Comparison of ENCODE assay signal across 12 cellular contexts in genomic region chr7:96327429-96327828, GRCh38. TPM values are rescaled to one million over a fixed set of nuclear protein-coding genes. Genes with fewer than 3 reads are reported as not detected.
A peak's percentile ranks its signal among the peaks of the same experiment; 100 is the strongest.
DNase-seq lines count a peak whose midpoint lies in the region; ATAC-seq and TF ChIP-seq lines count a peak whose summit lies in the region.
"Had no signal": no experiment of that assay in that cellular context is flagged by ENCODE, and none has a peak within 500 bp of the region (broad histone marks: within the 10 kb centered on the region; RNA-seq: fewer than 3 reads in every experiment).

No MANE protein-coding gene starts in this region.

- TF ChIP-seq CTCF in nephron progenitor cell (IDR thresholded peaks at IDR 0.05) = no peak

- CTCF ChIA-PET in CD4-positive, alpha-beta memory T cell (lab: Charles Lee; ENCODE audit: partially characterized antibody) = no interaction called here

- H3K27ac Mint-ChIP-seq in CD4-positive, alpha-beta memory T cell = no peak overlapping the region
- H3K27ac Mint-ChIP-seq in nephron progenitor cell = no peak overlapping the region
- H3K27ac Mint-ChIP-seq: CD4-positive, CD25-positive, alpha-beta regulatory T cell had no signal

- intact Hi-C loops in CD4-positive, alpha-beta memory T cell (cut with micrococcal nuclease) = no loop called here

- DNase-seq in DMS79 treated with DMSO at 0.1 percent for 48 hours (lab: John Stamatoyannopoulos, UW) (peak; percentile 62), NCI-H2081 (lab: John Stamatoyannopoulos, UW) (peak; percentile 92 to 98), SHP77 (lab: John Stamatoyannopoulos, UW) (peak; percentile 63 to 69), mucosa of gallbladder (ENCODE audit: low spot score) (peak; percentile 77), nephron progenitor cell (no peak)
- no peak for DNase-seq in CD4-positive, alpha-beta memory T cell
- DNase-seq: CD4-positive, CD25-positive, alpha-beta regulatory T cell; WERI-Rb-1 had no signal

- POLR2A ChIA-PET in CD4-positive, alpha-beta memory T cell (lab: Charles Lee; ENCODE audit: partially characterized antibody) = no interaction called here

- H3K36me3 Mint-ChIP-seq in CD4-positive, alpha-beta memory T cell = no peaks in the 10 kb centered on the region
- no peaks in the 10 kb centered on the region for H3K36me3 Mint-ChIP-seq in nephron progenitor cell (ENCODE audit: low read depth)
- H3K36me3 Mint-ChIP-seq: CD4-positive, CD25-positive, alpha-beta regulatory T cell had no signal

- H3K36me3 ChIP-seq in CD4-positive, alpha-beta memory T cell (ENCODE audit: insufficient read depth, low read length) = no peaks in the 10 kb centered on the region
- H3K36me3 ChIP-seq: WERI-Rb-1 had no signal

- peaks cover 0 to 5% (median 0%) of the 10 kb centered on the region in 4 donors for H3K4me1 Mint-ChIP-seq in CD4-positive, alpha-beta memory T cell
- peaks cover 17% of the 10 kb centered on the region for H3K4me1 Mint-ChIP-seq in nephron progenitor cell

- no peak overlapping the region for H3K27ac ChIP-seq in CD4-positive, alpha-beta memory T cell (ENCODE audit: low read depth, low read length)
- H3K27ac ChIP-seq: skin epidermis, WERI-Rb-1 had no signal

- no peak for ATAC-seq in GM18907 (IDR thresholded peaks at IDR 0.05; ENCODE audit: unreplicated experiment)
- ATAC-seq in GM21367 (IDR thresholded peaks at IDR 0.05; ENCODE audit: unreplicated experiment) = no peak
- ATAC-seq: Right ventricle myocardium inferior had no signal

- H3K9me3 Mint-ChIP-seq in CD4-positive, alpha-beta memory T cell = peaks cover 0 to 2% (median 0%) of the 10 kb centered on the region in 8 donors
- H3K9me3 Mint-ChIP-seq in nephron progenitor cell = no peaks in the 10 kb centered on the region

- H3K4me3 ChIP-seq in CD4-positive, alpha-beta memory T cell (ENCODE audit: low read length in 2 of 2) = no peak overlapping the region
- H3K4me3 ChIP-seq: skin epidermis had no signal

- H3K9me3 ChIP-seq in CD4-positive, alpha-beta memory T cell (ENCODE audit: control insufficient read depth in 1 of 2, low read length in 2 of 2) = no peaks in the 10 kb centered on the region

- H3K27me3 ChIP-seq in CD4-positive, alpha-beta memory T cell (ENCODE audit: insufficient read depth, low read length) = no peaks in the 10 kb centered on the region

- no peak overlapping the region for H3K4me3 Mint-ChIP-seq in CD4-positive, alpha-beta memory T cell
- H3K4me3 Mint-ChIP-seq in nephron progenitor cell = no peak overlapping the region
- H3K4me3 Mint-ChIP-seq: CD4-positive, CD25-positive, alpha-beta regulatory T cell had no signal

- peaks cover 0 to 2% of the 10 kb centered on the region in 2 donors for H3K27me3 Mint-ChIP-seq in CD4-positive, alpha-beta memory T cell
- peaks cover 4% of the 10 kb centered on the region for H3K27me3 Mint-ChIP-seq in nephron progenitor cell (ENCODE audit: low read depth, poor library complexity)

- peaks cover 4% of the 10 kb centered on the region for H3K4me1 ChIP-seq in CD4-positive, alpha-beta memory T cell (ENCODE audit: insufficient read depth, low read length)

RNA-seq across cellular contexts. Expression of gene SLC25A13, which starts 5.5 kb away (rescaled TPM):
- 35.2 TPM for total RNA-seq in mucosa of gallbladder
- total RNA-seq in CD4-positive, alpha-beta memory T cell = 10 to 100 TPM in 1 of 2 experiments, 1 to 10 TPM in 1; 9.1 to 12.2 TPM
- polyA plus RNA-seq in CD4-positive, alpha-beta memory T cell = 1 to 10 TPM; 5.2 to 7.4 TPM

Comparison
In these comparisons a context has a peak if more than half of its experiments do, and no peak if none do; other contexts are left out.
1. DNase-seq: peak in DMS79 treated with DMSO at 0.1 percent for 48 hours (single experiment), NCI-H2081 (2 of 2), SHP77 (2 of 2) and mucosa of gallbladder (single experiment); none in CD4-positive, alpha-beta memory T cell (0 of 5) and nephron progenitor cell (single experiment).